ENCODE assay signal across 29 cellular contexts in genomic region chr7:107936312-107936711, GRCh38.
"Had no signal": no experiment of that assay in that cellular context is flagged by ENCODE, and none has a peak within 500 bp of the region (broad histone marks: within the 10 kb centered on the region; RNA-seq: fewer than 3 reads in every experiment).

No MANE protein-coding gene starts in this region.

- H3K27me3 ChIP-seq: body of pancreas, cardiac muscle cell, pancreas, right atrium auricular region, spleen, testis, transverse colon had no signal

- H3K27me3 Mint-ChIP-seq: activated CD4-positive, alpha-beta T cell treated with anti-CD3 and anti-CD28 coated beads for 36 hours; activated CD8-positive, alpha-beta memory T cell treated with anti-CD3 and anti-CD28 coated beads, Interleukin-2, amount 10 ng/mL, durations not matched to agents 7 days and 5 days; naive B cell; T-cell had no signal

- H3K9me3 ChIP-seq: body of pancreas, pancreas, psoas muscle, right atrium auricular region, spleen, testis, transverse colon had no signal

- H3K27ac Mint-ChIP-seq: activated CD4-positive, alpha-beta T cell treated with anti-CD3 and anti-CD28 coated beads for 36 hours; activated CD8-positive, alpha-beta memory T cell treated with anti-CD3 and anti-CD28 coated beads, Interleukin-2, amount 10 ng/mL, durations not matched to agents 7 days and 5 days; activated CD8-positive, alpha-beta T cell treated with anti-CD3 and anti-CD28 coated beads, Interleukin-2, amount 10 ng/mL, durations not matched to agents 7 days and 5 days; activated naive CD4-positive, alpha-beta T cell treated with anti-CD3 and anti-CD28 coated beads, Interleukin-2, amount 50 U/mL, for 72 hours; activated T-helper 2 cell treated with anti-CD3 and anti-CD28 coated beads, Interferon-gamma antibody, Interleukin-2, Interleukin-4, amounts not matched to agents 10 μg/mL and 5 μg/mL and 100 μg/mL, durations not matched to agents 14 hours and 24 hours and 36 hours; endodermal cell; T-cell; T-helper 2 cell treated with Interferon-gamma antibody and Interleukin-4, amounts not matched to agents 5 μg/mL and 100 μg/mL, for 36 hours had no signal

- H3K4me1 ChIP-seq: body of pancreas, pancreas had no signal

- FAIRE-seq: frontal cortex, keratinocyte, pancreas had no signal

- H3K36me3 ChIP-seq: cardiac muscle cell had no signal

- DNase-seq: activated CD4-positive, alpha-beta T cell treated with anti-CD3 and anti-CD28 coated beads for 36 hours; activated CD4-positive, CD25-positive, alpha-beta regulatory T cell; activated CD8-positive, alpha-beta memory T cell treated with anti-CD3 and anti-CD28 coated beads, Interleukin-2, amount 10 ng/mL, durations not matched to agents 7 days and 5 days; activated CD8-positive, alpha-beta T cell treated with anti-CD3 and anti-CD28 coated beads, Interleukin-2, amount 10 ng/mL, durations not matched to agents 7 days and 5 days; activated naive CD4-positive, alpha-beta T cell; activated T-cell treated with anti-CD3 and anti-CD28 coated beads, Interleukin-2, amount 50 U/mL, for 48 hours; aorta; body of pancreas; endodermal cell; left cardiac atrium; left ventricle myocardium superior; mammary epithelial cell; naive B cell; pancreas; psoas muscle; spleen; stimulated activated naive CD4-positive, alpha-beta T cell treated with Interleukin-2 at 50 U/mL for 16 hours; T-cell; testis; transverse colon had no signal

- H3K4me3 ChIP-seq: body of pancreas, cardiac muscle cell, pancreas, psoas muscle, right atrium auricular region, spleen, testis, transverse colon had no signal

- H3K4me3 Mint-ChIP-seq: activated CD4-positive, alpha-beta T cell treated with anti-CD3 and anti-CD28 coated beads for 36 hours; activated CD8-positive, alpha-beta memory T cell treated with anti-CD3 and anti-CD28 coated beads, Interleukin-2, amount 10 ng/mL, durations not matched to agents 7 days and 5 days; activated CD8-positive, alpha-beta T cell treated with anti-CD3 and anti-CD28 coated beads, Interleukin-2, amount 10 ng/mL, durations not matched to agents 7 days and 5 days; endodermal cell; mesothelial cell of epicardium; naive B cell; T-cell; T-helper 2 cell treated with Interferon-gamma antibody and Interleukin-4, amounts not matched to agents 5 μg/mL and 100 μg/mL, for 36 hours had no signal

- ATAC-seq: activated CD4-positive, alpha-beta T cell treated with anti-CD3 and anti-CD28 coated beads for 36 hours; activated CD8-positive, alpha-beta memory T cell treated with anti-CD3 and anti-CD28 coated beads, Interleukin-2, amount 10 ng/mL, durations not matched to agents 7 days and 5 days; activated CD8-positive, alpha-beta T cell treated with anti-CD3 and anti-CD28 coated beads, Interleukin-2, amount 10 ng/mL, durations not matched to agents 7 days and 5 days; activated naive CD4-positive, alpha-beta T cell treated with anti-CD3 and anti-CD28 coated beads, Interleukin-2, amount 50 U/mL, for 72 hours; body of pancreas; left cardiac atrium; left ventricle myocardium superior; pancreas; psoas muscle; T-cell had no signal

- H3K9me3 Mint-ChIP-seq: activated naive CD4-positive, alpha-beta T cell treated with anti-CD3 and anti-CD28 coated beads, Interleukin-2, amount 50 U/mL, for 72 hours; activated T-helper 2 cell treated with anti-CD3 and anti-CD28 coated beads, Interferon-gamma antibody, Interleukin-2, Interleukin-4, amounts not matched to agents 10 μg/mL and 5 μg/mL and 100 μg/mL, durations not matched to agents 14 hours and 24 hours and 36 hours; endodermal cell; mesothelial cell of epicardium; naive B cell; T-cell; T-helper 2 cell treated with Interferon-gamma antibody and Interleukin-4, amounts not matched to agents 5 μg/mL and 100 μg/mL, for 36 hours had no signal

- H3K4me1 Mint-ChIP-seq: activated CD8-positive, alpha-beta memory T cell treated with anti-CD3 and anti-CD28 coated beads, Interleukin-2, amount 10 ng/mL, durations not matched to agents 7 days and 5 days; naive B cell had no signal

- H3K27ac ChIP-seq: body of pancreas, cardiac muscle cell, epithelial cell of prostate, pancreas, psoas muscle, right atrium auricular region had no signal
